ENCODE assay signal across 8 cellular contexts in genomic region chr20:3046677-3047462, GRCh38. TPM values are rescaled to one million over a fixed set of nuclear protein-coding genes. Genes with fewer than 3 reads are reported as not detected.
A peak's percentile ranks its signal among the peaks of the same experiment; 100 is the strongest.
DNase-seq lines count a peak whose midpoint lies in the region; ATAC-seq lines count a peak whose summit lies in the region.

No MANE protein-coding gene starts in this region.

- peak overlapping the region; percentile 73 for H3K27ac Mint-ChIP-seq in activated naive CD8-positive, alpha-beta T cell treated with anti-CD3 and anti-CD28 coated beads, Interleukin-2, amount 50 U/mL, for 24 hours
- H3K27ac Mint-ChIP-seq in stimulated activated naive CD8-positive, alpha-beta T cell treated with anti-CD3 and anti-CD28 coated beads, Interleukin-15, Interleukin-2, amounts not matched to agents 100 ng/mL and 50 ng/mL, for 24 hours = peak overlapping the region; percentile 82

- peak overlapping the region; percentile 90 for H3K4me3 Mint-ChIP-seq in activated T-cell treated with anti-CD3 and anti-CD28 coated beads, Interleukin-2, amount 50 U/mL, for 4 hours
- peak overlapping the region; percentile 89 for H3K4me3 Mint-ChIP-seq in activated naive CD8-positive, alpha-beta T cell treated with anti-CD3 and anti-CD28 coated beads, Interleukin-2, amount 50 U/mL, for 24 hours
- H3K4me3 Mint-ChIP-seq in stimulated activated naive CD8-positive, alpha-beta T cell treated with anti-CD3 and anti-CD28 coated beads, Interleukin-15, Interleukin-2, amounts not matched to agents 100 ng/mL and 50 ng/mL, for 24 hours = peak overlapping the region; percentile 97

- DNase-seq in activated T-cell treated with anti-CD3 and anti-CD28 coated beads, Interleukin-2, amount 50 U/mL, for 4 hours = no peak
- no peak for DNase-seq in activated T-cell treated with anti-CD3 and anti-CD28 coated beads, Interleukin-2, amount 50 U/mL, for 48 hours
- peak; percentile 48 for DNase-seq in NCI-H2081 treated with DMSO at 0.1 percent for 48 hours (lab: John Stamatoyannopoulos, UW)
- DNase-seq in activated naive CD8-positive, alpha-beta T cell treated with anti-CD3 and anti-CD28 coated beads, Interleukin-2, amount 50 U/mL, for 24 hours = no peak
- peak; percentile 39 for DNase-seq in iPS-NIHi7 (ENCODE audit: extremely low spot score)

- H3K27me3 Mint-ChIP-seq in activated T-cell treated with anti-CD3 and anti-CD28 coated beads, Interleukin-2, amount 50 U/mL, for 4 hours (ENCODE audit: low read depth) = no peaks in the 10 kb centered on the region
- no peaks in the 10 kb centered on the region for H3K27me3 Mint-ChIP-seq in activated naive CD8-positive, alpha-beta T cell treated with anti-CD3 and anti-CD28 coated beads, Interleukin-2, amount 50 U/mL, for 24 hours
- H3K27me3 Mint-ChIP-seq in stimulated activated naive CD8-positive, alpha-beta T cell treated with anti-CD3 and anti-CD28 coated beads, Interleukin-15, Interleukin-2, amounts not matched to agents 100 ng/mL and 50 ng/mL, for 24 hours = no peaks in the 10 kb centered on the region

- no peak for ATAC-seq in activated T-cell treated with anti-CD3 and anti-CD28 coated beads, Interleukin-2, amount 50 U/mL, for 4 hours
- peak; percentile 4 for ATAC-seq in activated naive CD8-positive, alpha-beta T cell treated with anti-CD3 and anti-CD28 coated beads, Interleukin-2, amount 50 U/mL, for 24 hours
- ATAC-seq in GM21737 (IDR thresholded peaks at IDR 0.05; ENCODE audit: unreplicated experiment) (no peak), HG03565 (IDR thresholded peaks at IDR 0.05; ENCODE audit: unreplicated experiment) (no peak)

- H3K36me3 Mint-ChIP-seq in activated T-cell treated with anti-CD3 and anti-CD28 coated beads, Interleukin-2, amount 50 U/mL, for 4 hours (ENCODE audit: insufficient read depth) = peaks cover 14% of the 10 kb centered on the region
- H3K36me3 Mint-ChIP-seq in activated naive CD8-positive, alpha-beta T cell treated with anti-CD3 and anti-CD28 coated beads, Interleukin-2, amount 50 U/mL, for 24 hours (ENCODE audit: low read depth) = peaks cover 24% of the 10 kb centered on the region
- peaks cover 31% of the 10 kb centered on the region for H3K36me3 Mint-ChIP-seq in stimulated activated naive CD8-positive, alpha-beta T cell treated with anti-CD3 and anti-CD28 coated beads, Interleukin-15, Interleukin-2, amounts not matched to agents 100 ng/mL and 50 ng/mL, for 24 hours (ENCODE audit: low read depth)

- no peaks in the 10 kb centered on the region for H3K9me3 Mint-ChIP-seq in activated T-cell treated with anti-CD3 and anti-CD28 coated beads, Interleukin-2, amount 50 U/mL, for 4 hours
- no peaks in the 10 kb centered on the region for H3K9me3 Mint-ChIP-seq in activated naive CD8-positive, alpha-beta T cell treated with anti-CD3 and anti-CD28 coated beads, Interleukin-2, amount 50 U/mL, for 24 hours
- H3K9me3 Mint-ChIP-seq in stimulated activated naive CD8-positive, alpha-beta T cell treated with anti-CD3 and anti-CD28 coated beads, Interleukin-15, Interleukin-2, amounts not matched to agents 100 ng/mL and 50 ng/mL, for 24 hours = no peaks in the 10 kb centered on the region

- H3K4me1 Mint-ChIP-seq in activated T-cell treated with anti-CD3 and anti-CD28 coated beads, Interleukin-2, amount 50 U/mL, for 4 hours (ENCODE audit: low read depth) = peaks cover 15% of the 10 kb centered on the region
- H3K4me1 Mint-ChIP-seq in activated naive CD8-positive, alpha-beta T cell treated with anti-CD3 and anti-CD28 coated beads, Interleukin-2, amount 50 U/mL, for 24 hours = peaks cover 19% of the 10 kb centered on the region
- H3K4me1 Mint-ChIP-seq in stimulated activated naive CD8-positive, alpha-beta T cell treated with anti-CD3 and anti-CD28 coated beads, Interleukin-15, Interleukin-2, amounts not matched to agents 100 ng/mL and 50 ng/mL, for 24 hours (ENCODE audit: low read depth) = peaks cover 19% of the 10 kb centered on the region

RNA-seq across cellular contexts. Expression of gene MRPS26, which starts 1.0 kb away (rescaled TPM):
- total RNA-seq in activated T-cell treated with anti-CD3 and anti-CD28 coated beads, Interleukin-2, amount 50 U/mL, for 4 hours = 100 to 1,000 TPM; 117 to 148 (median 124) TPM

RNA-seq across cellular contexts. Expression of gene GNRH2, which starts 3.4 kb away (rescaled TPM):
- total RNA-seq in activated T-cell treated with anti-CD3 and anti-CD28 coated beads, Interleukin-2, amount 50 U/mL, for 4 hours = 1 to 10 TPM in 1 of 3 donors, under 1 TPM in 2; 0.46 to 3.0 (median 0.90) TPM

RNA-seq across cellular contexts. Expression of gene OXT, which starts 24.6 kb away (rescaled TPM):
- under 1 TPM in 1 of 3 donors, not detected in 2; 0.60 TPM for total RNA-seq in activated T-cell treated with anti-CD3 and anti-CD28 coated beads, Interleukin-2, amount 50 U/mL, for 4 hours

RNA-seq across cellular contexts. Expression of gene AVP, which starts 37.7 kb away (rescaled TPM):
- not detected for total RNA-seq in activated T-cell treated with anti-CD3 and anti-CD28 coated beads, Interleukin-2, amount 50 U/mL, for 4 hours

Comparison
In these comparisons a context has a peak if more than half of its experiments do, and no peak if none do; other contexts are left out.
1. DNase-seq: peak in NCI-H2081 treated with DMSO at 0.1 percent for 48 hours (single experiment) and iPS-NIHi7 (single experiment); none in activated T-cell treated with anti-CD3 and anti-CD28 coated beads, Interleukin-2, amount 50 U/mL, for 4 hours (single experiment), activated T-cell treated with anti-CD3 and anti-CD28 coated beads, Interleukin-2, amount 50 U/mL, for 48 hours (0 of 2) and activated naive CD8-positive, alpha-beta T cell treated with anti-CD3 and anti-CD28 coated beads, Interleukin-2, amount 50 U/mL, for 24 hours (single experiment).
2. Peak in every context shown above with its lines, with median percentiles within 50 percentile points of each other: H3K4me3 Mint-ChIP-seq.